ENCODE assay signal across 13 cellular contexts in genomic region chr14:91325211-91325610, GRCh38.
DNase-seq lines count a peak whose midpoint lies in the region; ATAC-seq and TF ChIP-seq lines count a peak whose summit lies in the region.
"Had no signal": no experiment of that assay in that cellular context is flagged by ENCODE, and none has a peak within 500 bp of the region (broad histone marks: within the 10 kb centered on the region; RNA-seq: fewer than 3 reads in every experiment).

No MANE protein-coding gene starts in this region.

- CTCF ChIA-PET in activated CD4-positive, alpha-beta T cell treated with anti-CD3 and anti-CD28 coated beads for 36 hours (lab: Charles Lee) = interaction anchor here (0.7 to 15.0 kb wide), 12 partner anchors 10 to 99 kb away, joined by 3 to 177 read pairs (median 6); partner anchors contain the start of gene CCDC88C

- peaks cover 52% of the 10 kb centered on the region for H3K36me3 Mint-ChIP-seq in activated CD4-positive, alpha-beta T cell treated with anti-CD3 and anti-CD28 coated beads for 36 hours (ENCODE audit: low read depth)
- H3K36me3 Mint-ChIP-seq in IgD-negative memory B cell = peaks cover 7% of the 10 kb centered on the region
- peaks cover 2% of the 10 kb centered on the region for H3K36me3 Mint-ChIP-seq in activated naive CD8-positive, alpha-beta T cell

- H3K27ac ChIP-seq in neutrophil = peak overlapping the region; percentile 95
- H3K27ac ChIP-seq: A549 had no signal

- H3K36me3 ChIP-seq in neutrophil = peaks cover 39% of the 10 kb centered on the region
- H3K36me3 ChIP-seq: gastroesophageal sphincter had no signal

- peak; percentile 32 for DNase-seq in activated CD4-positive, alpha-beta T cell treated with anti-CD3 and anti-CD28 coated beads for 36 hours
- no peak for DNase-seq in activated CD4-positive, alpha-beta T cell treated with anti-CD3 and anti-CD28 coated beads, Interleukin-2, amount 50 U/mL, for 1 hour
- DNase-seq in SHP77 (lab: John Stamatoyannopoulos, UW) (no peak), midbrain (lab: John Stamatoyannopoulos, UW) (no peak)
- DNase-seq: PC-3, T-helper 9 cell had no signal

- no peaks in the 10 kb centered on the region for H3K9me3 ChIP-seq in neutrophil
- H3K9me3 ChIP-seq: A549, gastroesophageal sphincter had no signal

- no peak overlapping the region for H3K4me3 ChIP-seq in neutrophil (ENCODE audit: low read depth in 1 of 2, low read length in 1 of 2)
- H3K4me3 ChIP-seq: A549, gastroesophageal sphincter had no signal

- peaks cover 80% of the 10 kb centered on the region for H3K4me1 Mint-ChIP-seq in activated CD4-positive, alpha-beta T cell treated with anti-CD3 and anti-CD28 coated beads for 36 hours
- H3K4me1 Mint-ChIP-seq in IgD-negative memory B cell = peaks cover 26 to 42% (median 41%) of the 10 kb centered on the region in 3 donors
- peaks cover 89% of the 10 kb centered on the region for H3K4me1 Mint-ChIP-seq in activated naive CD8-positive, alpha-beta T cell (ENCODE audit: low read depth)

- peak overlapping the region; percentile 100 for H3K27ac Mint-ChIP-seq in activated CD4-positive, alpha-beta T cell treated with anti-CD3 and anti-CD28 coated beads for 36 hours
- H3K27ac Mint-ChIP-seq in IgD-negative memory B cell = peak overlapping the region; percentile 99
- H3K27ac Mint-ChIP-seq in activated naive CD8-positive, alpha-beta T cell = peak overlapping the region; percentile 99

- POLR2A ChIA-PET in activated CD4-positive, alpha-beta T cell treated with anti-CD3 and anti-CD28 coated beads for 36 hours (lab: Charles Lee) = interaction anchor here (1.2 to 2.2 kb wide), 3 partner anchors 12 to 90 kb away, joined by 4 to 17 read pairs (median 13); no protein-coding TSS in a partner anchor

- no peaks in the 10 kb centered on the region for H3K9me3 Mint-ChIP-seq in activated CD4-positive, alpha-beta T cell treated with anti-CD3 and anti-CD28 coated beads for 36 hours (ENCODE audit: low read depth)
- H3K9me3 Mint-ChIP-seq in IgD-negative memory B cell = no peaks in the 10 kb centered on the region
- H3K9me3 Mint-ChIP-seq in activated naive CD8-positive, alpha-beta T cell (ENCODE audit: low read depth) = no peaks in the 10 kb centered on the region

- no peaks in the 10 kb centered on the region for H3K27me3 Mint-ChIP-seq in activated CD4-positive, alpha-beta T cell treated with anti-CD3 and anti-CD28 coated beads for 36 hours
- no peaks in the 10 kb centered on the region for H3K27me3 Mint-ChIP-seq in IgD-negative memory B cell
- no peaks in the 10 kb centered on the region for H3K27me3 Mint-ChIP-seq in activated naive CD8-positive, alpha-beta T cell

- peaks cover 26 to 31% of the 10 kb centered on the region in 2 experiments for H3K4me1 ChIP-seq in neutrophil (ENCODE audit: control insufficient read depth in 1 of 2, insufficient read depth in 1 of 2, low read depth in 1 of 2, low read length in 1 of 2)
- H3K4me1 ChIP-seq: A549 had no signal

- intact Hi-C loops in activated CD4-positive, alpha-beta T cell treated with anti-CD3 and anti-CD28 coated beads for 36 hours (cut with DNase I, micrococcal nuclease) = loop anchor here in 1 of 2 experiments (10.0 kb wide), 1 partner anchor 540 kb away; the partner anchor contains the start of gene TC2N

- H3K27me3 ChIP-seq in neutrophil = no peaks in the 10 kb centered on the region

- TF ChIP-seq CTCF in neutrophil (IDR thresholded peaks at IDR 0.05) = no peak

- no peak for ATAC-seq in activated CD4-positive, alpha-beta T cell treated with anti-CD3 and anti-CD28 coated beads for 36 hours
- no peak for ATAC-seq in GM19467 (IDR thresholded peaks at IDR 0.05; ENCODE audit: unreplicated experiment)
- ATAC-seq: A549, gastroesophageal sphincter, HCT116, PC-3 had no signal

- H3K4me3 Mint-ChIP-seq in activated CD4-positive, alpha-beta T cell treated with anti-CD3 and anti-CD28 coated beads for 36 hours = no peak overlapping the region
- H3K4me3 Mint-ChIP-seq in IgD-negative memory B cell = peak overlapping the region in 3 of 4 donors; percentile 24 to 96 (median 86)
- H3K4me3 Mint-ChIP-seq in activated naive CD8-positive, alpha-beta T cell = peak overlapping the region; percentile 91
